ENCODE assay signal across 8 cellular contexts in genomic region chr9:6412572-6413364, GRCh38. TPM values are rescaled to one million over a fixed set of nuclear protein-coding genes. Genes with fewer than 3 reads are reported as not detected.
DNase-seq lines count a peak whose midpoint lies in the region; ATAC-seq and TF ChIP-seq lines count a peak whose summit lies in the region.

Gene UHRF2 (plus strand): TSS chr9:6413199. CDS start chr9:6413491, 292 bp downstream.

- TF ChIP-seq CTCF in GM10248 (IDR thresholded peaks at IDR 0.05; ENCODE audit: control extremely low read depth, extremely low read depth, low read depth, missing control alignments) = no peak
- peak in 2 of 3 donors; percentile 8 to 13 for TF ChIP-seq CTCF in ovary (IDR thresholded peaks at IDR 0.05)
- no peak for TF ChIP-seq CTCF in thyroid gland (IDR thresholded peaks at IDR 0.05)

- POLR2A ChIA-PET in GM10248 (lab: Yijun Ruan, JAX) = interaction anchor here (0.6 to 1.4 kb wide), 10 partner anchors 10 to 423 kb away, joined by 3 to 8 read pairs (median 4); a partner anchor contains a TSS

- TF ChIP-seq POLR2A in ovary (IDR thresholded peaks at IDR 0.05) (peak; percentile 49), thyroid gland (IDR thresholded peaks at IDR 0.05) (peak in 1 of 2 donors; percentile 91)

- H3K27me3 ChIP-seq in ovary (no peaks in the 10 kb centered on the region), thyroid gland (no peaks in the 10 kb centered on the region)

- H3K4me3 Mint-ChIP-seq in activated naive CD8-positive, alpha-beta T cell treated with anti-CD3 and anti-CD28 coated beads for 36 hours = peak within 1 kb of the TSS; percentile 90

- H3K4me3 ChIP-seq in ovary (peak within 1 kb of the TSS; percentile 82), thyroid gland (replicated peaks in 1 of 3) (peak within 1 kb of the TSS; percentile 67 to 84 (median 82))

- CTCF ChIA-PET in GM10248 (lab: Yijun Ruan, JAX) = interaction anchor here (0.8 to 1.8 kb wide), 8 partner anchors 14 to 359 kb away, joined by 3 to 6 read pairs (median 3); no protein-coding TSS in a partner anchor

- no peak for TF ChIP-seq EP300 in ovary (IDR thresholded peaks at IDR 0.05)

- peak within 1 kb of the TSS; percentile 74 to 97 for H3K27ac ChIP-seq in ovary
- H3K27ac ChIP-seq in thyroid gland = peak within 1 kb of the TSS; percentile 71 to 87 (median 80)

- WGBS in ovary, 3 donors = 0% methylated on average over 54 to 80 of the region's 80 CpGs
- 0 to 2% methylated on average over 1 to 41 of the region's 80 CpGs for WGBS in thyroid gland, 2 donors

- ATAC-seq in HG02623 (IDR thresholded peaks at IDR 0.05; ENCODE audit: unreplicated experiment) = peak; percentile 81

- intact Hi-C loops in head of caudate nucleus (cut with DNase I) (loop anchor here (2.0 to 5.0 kb wide), 2 partner anchors 155 to 268 kb away; no protein-coding TSS in a partner anchor), ovary (cut with DNase I) (loop anchor here (2.0 to 10.0 kb wide), 5 partner anchors 262 to 405 kb away; partner anchors contain the start of gene KDM4C (in 1 of the 4)), thyroid gland (cut with DNase I) (loop anchor here (5.0 kb wide), 1 partner anchor 345 kb away; the partner anchor contains the start of gene KDM4C)

- peaks cover 28% of the 10 kb centered on the region for H3K4me1 Mint-ChIP-seq in activated naive CD8-positive, alpha-beta T cell treated with anti-CD3 and anti-CD28 coated beads for 36 hours

- peaks cover 28% of the 10 kb centered on the region for H3K36me3 Mint-ChIP-seq in activated naive CD8-positive, alpha-beta T cell treated with anti-CD3 and anti-CD28 coated beads for 36 hours

- H3K9me3 ChIP-seq in ovary (no peaks in the 10 kb centered on the region), thyroid gland (no peaks in the 10 kb centered on the region)

- H3K36me3 ChIP-seq in ovary (no peaks in the 10 kb centered on the region), thyroid gland (no peaks in the 10 kb centered on the region)

- H3K27ac Mint-ChIP-seq in activated naive CD8-positive, alpha-beta T cell treated with anti-CD3 and anti-CD28 coated beads for 36 hours = peak within 1 kb of the TSS; percentile 94

- peak; percentile 97 for DNase-seq in GM10248 (ENCODE audit: extremely low spot score)
- peak; percentile 91 for DNase-seq in NCI-H1105 (lab: John Stamatoyannopoulos, UW)
- DNase-seq in SKM-1 treated with dmso at 0.1 percent for 144 hours (lab: John Stamatoyannopoulos, UW; ENCODE audit: unreplicated experiment) = peak; percentile 92
- peak; percentile 98 for DNase-seq in activated naive CD8-positive, alpha-beta T cell treated with anti-CD3 and anti-CD28 coated beads for 36 hours
- DNase-seq in head of caudate nucleus = peak; percentile 95 to 99 (median 98)
- DNase-seq in ovary = peak; percentile 99
- DNase-seq in thyroid gland = peak; percentile 99

- H3K27me3 Mint-ChIP-seq in activated naive CD8-positive, alpha-beta T cell treated with anti-CD3 and anti-CD28 coated beads for 36 hours = peaks cover 6% of the 10 kb centered on the region

- peaks cover 2% of the 10 kb centered on the region for H3K9me3 Mint-ChIP-seq in activated naive CD8-positive, alpha-beta T cell treated with anti-CD3 and anti-CD28 coated beads for 36 hours

- H3K4me1 ChIP-seq in ovary (ENCODE audit: insufficient read depth) (peaks cover 9% of the 10 kb centered on the region), thyroid gland (peaks cover 14 to 23% of the 10 kb centered on the region in 2 donors)

RNA-seq across cellular contexts. Expression of gene UHRF2, which starts in this region (rescaled TPM):
- 10 to 100 TPM; 42.3 to 44.3 TPM for total RNA-seq in activated naive CD8-positive, alpha-beta T cell treated with anti-CD3 and anti-CD28 coated beads for 36 hours
- total RNA-seq in ovary (10 to 100 TPM; 37.3 to 63.3 (median 46.7) TPM), thyroid gland (100 to 1,000 TPM in 1 of 4 donors, 10 to 100 TPM in 3; 44.4 to 103 (median 74.8) TPM)
- polyA plus RNA-seq in ovary = 10 to 100 TPM; 27.2 to 33.1 TPM

Comparison
In these comparisons a context has a peak if more than half of its experiments do, and no peak if none do; other contexts are left out.
1. Peak in every context shown above with its lines: DNase-seq, ATAC-seq, H3K4me3 ChIP-seq and H3K27ac ChIP-seq.
2. CTCF ChIP-seq: peak in ovary (2 of 3); none in GM10248 (single experiment) and thyroid gland (0 of 6).